23 cellular contexts compared by ENCODE assay signal in the genomic region with DNA sequence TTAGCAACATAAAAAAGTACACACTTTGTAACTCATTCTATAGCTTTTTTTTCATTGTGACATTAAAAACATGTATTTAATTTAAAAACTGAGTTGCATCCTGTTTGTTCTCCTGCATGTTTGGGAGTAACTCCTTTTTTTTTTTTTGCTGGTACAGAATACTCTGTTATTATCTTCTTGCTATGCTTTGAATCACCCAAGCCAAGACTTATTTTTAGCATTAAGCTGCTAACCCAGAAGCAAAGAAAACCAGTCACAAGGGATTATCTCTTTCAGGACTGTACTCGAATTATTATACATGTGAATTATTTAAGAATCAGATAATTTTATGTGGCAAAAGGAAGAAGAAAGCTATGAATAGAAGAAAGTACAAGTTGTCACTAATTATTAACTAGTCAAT.
A peak's percentile ranks its signal among the peaks of the same experiment; 100 is the strongest.
DNase-seq lines count a peak whose midpoint lies in the region; ATAC-seq and TF ChIP-seq lines count a peak whose summit lies in the region.
"Had no signal": no experiment of that assay in that cellular context is flagged by ENCODE, and none has a peak within 500 bp of the region (broad histone marks: within the 10 kb centered on the region; RNA-seq: fewer than 3 reads in every experiment).

No MANE protein-coding gene starts in this region.

- TF ChIP-seq CTCF in right atrium auricular region (IDR thresholded peaks at IDR 0.05): no peak

- no peaks in the 10 kb centered on the region for H3K27me3 Mint-ChIP-seq in naive thymus-derived CD4-positive, alpha-beta T cell
- H3K27me3 Mint-ChIP-seq: CD4-positive, CD25-positive, alpha-beta regulatory T cell had no signal

- peaks cover 0 to 4% of the 10 kb centered on the region in 2 donors for H3K4me1 ChIP-seq in right atrium auricular region
- no peaks in the 10 kb centered on the region for H3K4me1 ChIP-seq in naive thymus-derived CD4-positive, alpha-beta T cell (ENCODE audit: control insufficient read depth in 2 of 2, insufficient read depth in 2 of 2, low read length in 2 of 2)
- H3K4me1 ChIP-seq: BLaER1, SJCRH30 had no signal

- DNase-seq in left ventricle myocardium superior (no peak), right atrium auricular region (ENCODE audit: low spot score) (no peak), dedifferentiated amniotic fluid mesenchymal stem cell (ENCODE audit: extremely low spot score) (peak; percentile 30), myocyte (ENCODE audit: low read depth) (peak; percentile 6), inferior parietal cortex (ENCODE audit: extremely low spot score) (no peak)
- DNase-seq in naive thymus-derived CD4-positive, alpha-beta T cell: no peak
- DNase-seq: CD4-positive, CD25-positive, alpha-beta regulatory T cell; DMS153; DND-41; Karpas-422; NCI-H1092; NCI-H1436; NCI-H187; NCI-H2081 treated with DMSO at 0.1 percent for 48 hours; NCI-H2171; NCI-H226; NCI-H510A; NCI-H69; SJCRH30 had no signal

- POLR2A ChIA-PET in naive thymus-derived CD4-positive, alpha-beta T cell (lab: Charles Lee): no interaction called here

- H3K36me3 ChIP-seq in right atrium auricular region: no peaks in the 10 kb centered on the region
- H3K36me3 ChIP-seq in naive thymus-derived CD4-positive, alpha-beta T cell (ENCODE audit: control insufficient read depth in 2 of 3, insufficient read depth in 3 of 3, low read length in 3 of 3): no peaks in the 10 kb centered on the region
- H3K36me3 ChIP-seq: BLaER1, SJCRH30 had no signal

- ATAC-seq in left ventricle myocardium superior (peak; percentile 48), HG02798 (IDR thresholded peaks at IDR 0.05; ENCODE audit: poor library complexity, unreplicated experiment) (no peak)
- no peak for ATAC-seq in naive thymus-derived CD4-positive, alpha-beta T cell
- ATAC-seq: HepG2, Panc1 had no signal

- no peaks in the 10 kb centered on the region for H3K36me3 Mint-ChIP-seq in naive thymus-derived CD4-positive, alpha-beta T cell
- H3K36me3 Mint-ChIP-seq: CD4-positive, CD25-positive, alpha-beta regulatory T cell had no signal

- no peak overlapping the region for H3K27ac Mint-ChIP-seq in naive thymus-derived CD4-positive, alpha-beta T cell
- H3K27ac Mint-ChIP-seq: CD4-positive, CD25-positive, alpha-beta regulatory T cell had no signal

- CTCF ChIA-PET in naive thymus-derived CD4-positive, alpha-beta T cell (lab: Charles Lee): interaction anchor here (0.7 kb wide), 1 partner anchor 44 kb away, joined by 13 read pairs; no protein-coding TSS in a partner anchor

- no peak overlapping the region for H3K4me3 Mint-ChIP-seq in naive thymus-derived CD4-positive, alpha-beta T cell
- H3K4me3 Mint-ChIP-seq: CD4-positive, CD25-positive, alpha-beta regulatory T cell had no signal

- intact Hi-C loops in left ventricle myocardium superior (cut with micrococcal nuclease): no loop called here
- intact Hi-C loops in naive thymus-derived CD4-positive, alpha-beta T cell (cut with micrococcal nuclease): no loop called here

- no peak overlapping the region for H3K4me3 ChIP-seq in right atrium auricular region
- H3K4me3 ChIP-seq in naive thymus-derived CD4-positive, alpha-beta T cell (ENCODE audit: low read length): no peak overlapping the region
- H3K4me3 ChIP-seq: BLaER1, SJCRH30 had no signal

- H3K9me3 Mint-ChIP-seq in naive thymus-derived CD4-positive, alpha-beta T cell: no peaks in the 10 kb centered on the region
- H3K9me3 Mint-ChIP-seq: CD4-positive, CD25-positive, alpha-beta regulatory T cell had no signal

- H3K4me1 Mint-ChIP-seq in naive thymus-derived CD4-positive, alpha-beta T cell: peaks cover 0 to 3% (median 0%) of the 10 kb centered on the region in 7 donors
- H3K4me1 Mint-ChIP-seq: CD4-positive, CD25-positive, alpha-beta regulatory T cell had no signal

- H3K9me3 ChIP-seq in right atrium auricular region: no peaks in the 10 kb centered on the region
- no peaks in the 10 kb centered on the region for H3K9me3 ChIP-seq in naive thymus-derived CD4-positive, alpha-beta T cell (ENCODE audit: control insufficient read depth in 2 of 3, low read length in 3 of 3)
- H3K9me3 ChIP-seq: BLaER1, SJCRH30 had no signal

- H3K27me3 ChIP-seq in right atrium auricular region: no peaks in the 10 kb centered on the region
- H3K27me3 ChIP-seq in naive thymus-derived CD4-positive, alpha-beta T cell (ENCODE audit: control insufficient read depth in 2 of 2, insufficient read depth in 2 of 2, low read length in 2 of 2): no peaks in the 10 kb centered on the region
- H3K27me3 ChIP-seq: BLaER1, SJCRH30 had no signal

- no peak overlapping the region for H3K27ac ChIP-seq in right atrium auricular region
- no peak overlapping the region for H3K27ac ChIP-seq in naive thymus-derived CD4-positive, alpha-beta T cell (ENCODE audit: low read depth, low read length)
- H3K27ac ChIP-seq: BLaER1, SJCRH30 had no signal

Comparison
In these comparisons a context has a peak if more than half of its experiments do, and no peak if none do; other contexts are left out.
1. DNase-seq: peak in dedifferentiated amniotic fluid mesenchymal stem cell (single experiment) and myocyte (single experiment); none in left ventricle myocardium superior (single experiment), right atrium auricular region (single experiment), naive thymus-derived CD4-positive, alpha-beta T cell (0 of 9) and inferior parietal cortex (single experiment).